1 cellular context compared by ENCODE assay signal in the genomic region with DNA sequence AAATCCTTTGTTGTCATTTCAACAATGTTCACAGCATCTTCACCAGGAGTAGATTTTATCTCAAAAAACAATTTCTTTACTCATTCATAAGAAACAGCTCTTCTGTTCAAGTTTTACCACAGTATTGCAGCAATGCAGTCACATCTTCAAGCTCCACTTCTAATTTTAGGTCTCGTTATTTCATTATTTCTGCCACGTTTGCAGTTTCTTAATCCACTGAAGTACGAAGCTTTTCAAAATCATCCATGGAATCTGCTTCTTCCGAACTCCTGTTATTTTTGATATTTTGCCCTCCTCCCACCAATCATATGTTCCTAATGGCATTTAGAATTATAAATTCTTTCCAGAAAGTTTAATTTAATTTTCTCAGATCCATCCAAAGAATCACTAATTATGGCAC.
TF ChIP-seq lines count a peak whose summit lies in the region.

No MANE protein-coding gene starts in this region.

TF ChIP-seq in GM23338, 12 proteins besides CTCF, POLR2A, EP300 and RAD21 (continued from another document):
- TF ChIP-seq, protein P1, sequence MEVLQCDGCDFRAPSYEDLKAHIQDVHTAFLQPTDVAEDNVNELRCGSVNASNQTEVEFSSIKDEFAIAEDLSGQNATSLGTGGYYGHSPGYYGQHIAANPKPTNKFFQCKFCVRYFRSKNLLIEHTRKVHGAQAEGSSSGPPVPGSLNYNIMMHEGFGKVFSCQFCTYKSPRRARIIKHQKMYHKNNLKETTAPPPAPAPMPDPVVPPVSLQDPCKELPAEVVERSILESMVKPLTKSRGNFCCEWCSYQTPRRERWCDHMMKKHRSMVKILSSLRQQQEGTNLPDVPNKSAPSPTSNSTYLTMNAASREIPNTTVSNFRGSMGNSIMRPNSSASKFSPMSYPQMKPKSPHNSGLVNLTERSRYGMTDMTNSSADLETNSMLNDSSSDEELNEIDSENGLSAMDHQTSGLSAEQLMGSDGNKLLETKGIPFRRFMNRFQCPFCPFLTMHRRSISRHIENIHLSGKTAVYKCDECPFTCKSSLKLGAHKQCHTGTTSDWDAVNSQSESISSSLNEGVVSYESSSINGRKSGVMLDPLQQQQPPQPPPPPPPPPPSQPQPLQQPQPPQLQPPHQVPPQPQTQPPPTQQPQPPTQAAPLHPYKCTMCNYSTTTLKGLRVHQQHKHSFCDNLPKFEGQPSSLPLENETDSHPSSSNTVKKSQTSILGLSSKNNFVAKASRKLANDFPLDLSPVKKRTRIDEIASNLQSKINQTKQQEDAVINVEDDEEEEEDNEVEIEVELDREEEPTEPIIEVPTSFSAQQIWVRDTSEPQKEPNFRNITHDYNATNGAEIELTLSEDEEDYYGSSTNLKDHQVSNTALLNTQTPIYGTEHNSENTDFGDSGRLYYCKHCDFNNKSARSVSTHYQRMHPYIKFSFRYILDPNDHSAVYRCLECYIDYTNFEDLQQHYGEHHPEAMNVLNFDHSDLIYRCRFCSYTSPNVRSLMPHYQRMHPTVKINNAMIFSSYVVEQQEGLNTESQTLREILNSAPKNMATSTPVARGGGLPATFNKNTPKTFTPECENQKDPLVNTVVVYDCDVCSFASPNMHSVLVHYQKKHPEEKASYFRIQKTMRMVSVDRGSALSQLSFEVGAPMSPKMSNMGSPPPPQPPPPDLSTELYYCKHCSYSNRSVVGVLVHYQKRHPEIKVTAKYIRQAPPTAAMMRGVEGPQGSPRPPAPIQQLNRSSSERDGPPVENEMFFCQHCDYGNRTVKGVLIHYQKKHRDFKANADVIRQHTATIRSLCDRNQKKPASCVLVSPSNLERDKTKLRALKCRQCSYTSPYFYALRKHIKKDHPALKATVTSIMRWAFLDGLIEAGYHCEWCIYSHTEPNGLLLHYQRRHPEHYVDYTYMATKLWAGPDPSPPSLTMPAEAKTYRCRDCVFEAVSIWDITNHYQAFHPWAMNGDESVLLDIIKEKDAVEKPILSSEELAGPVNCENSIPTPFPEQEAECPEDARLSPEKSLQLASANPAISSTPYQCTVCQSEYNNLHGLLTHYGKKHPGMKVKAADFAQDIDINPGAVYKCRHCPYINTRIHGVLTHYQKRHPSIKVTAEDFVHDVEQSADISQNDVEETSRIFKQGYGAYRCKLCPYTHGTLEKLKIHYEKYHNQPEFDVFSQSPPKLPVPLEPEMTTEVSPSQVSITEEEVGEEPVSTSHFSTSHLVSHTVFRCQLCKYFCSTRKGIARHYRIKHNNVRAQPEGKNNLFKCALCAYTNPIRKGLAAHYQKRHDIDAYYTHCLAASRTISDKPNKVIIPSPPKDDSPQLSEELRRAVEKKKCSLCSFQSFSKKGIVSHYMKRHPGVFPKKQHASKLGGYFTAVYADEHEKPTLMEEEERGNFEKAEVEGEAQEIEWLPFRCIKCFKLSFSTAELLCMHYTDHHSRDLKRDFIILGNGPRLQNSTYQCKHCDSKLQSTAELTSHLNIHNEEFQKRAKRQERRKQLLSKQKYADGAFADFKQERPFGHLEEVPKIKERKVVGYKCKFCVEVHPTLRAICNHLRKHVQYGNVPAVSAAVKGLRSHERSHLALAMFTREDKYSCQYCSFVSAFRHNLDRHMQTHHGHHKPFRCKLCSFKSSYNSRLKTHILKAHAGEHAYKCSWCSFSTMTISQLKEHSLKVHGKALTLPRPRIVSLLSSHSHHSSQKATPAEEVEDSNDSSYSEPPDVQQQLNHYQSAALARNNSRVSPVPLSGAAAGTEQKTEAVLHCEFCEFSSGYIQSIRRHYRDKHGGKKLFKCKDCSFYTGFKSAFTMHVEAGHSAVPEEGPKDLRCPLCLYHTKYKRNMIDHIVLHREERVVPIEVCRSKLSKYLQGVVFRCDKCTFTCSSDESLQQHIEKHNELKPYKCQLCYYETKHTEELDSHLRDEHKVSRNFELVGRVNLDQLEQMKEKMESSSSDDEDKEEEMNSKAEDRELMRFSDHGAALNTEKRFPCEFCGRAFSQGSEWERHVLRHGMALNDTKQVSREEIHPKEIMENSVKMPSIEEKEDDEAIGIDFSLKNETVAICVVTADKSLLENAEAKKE (CRISPR knock-in tag; IDR thresholded peaks at IDR 0.05) = no peak
- TF ChIP-seq, protein P2, sequence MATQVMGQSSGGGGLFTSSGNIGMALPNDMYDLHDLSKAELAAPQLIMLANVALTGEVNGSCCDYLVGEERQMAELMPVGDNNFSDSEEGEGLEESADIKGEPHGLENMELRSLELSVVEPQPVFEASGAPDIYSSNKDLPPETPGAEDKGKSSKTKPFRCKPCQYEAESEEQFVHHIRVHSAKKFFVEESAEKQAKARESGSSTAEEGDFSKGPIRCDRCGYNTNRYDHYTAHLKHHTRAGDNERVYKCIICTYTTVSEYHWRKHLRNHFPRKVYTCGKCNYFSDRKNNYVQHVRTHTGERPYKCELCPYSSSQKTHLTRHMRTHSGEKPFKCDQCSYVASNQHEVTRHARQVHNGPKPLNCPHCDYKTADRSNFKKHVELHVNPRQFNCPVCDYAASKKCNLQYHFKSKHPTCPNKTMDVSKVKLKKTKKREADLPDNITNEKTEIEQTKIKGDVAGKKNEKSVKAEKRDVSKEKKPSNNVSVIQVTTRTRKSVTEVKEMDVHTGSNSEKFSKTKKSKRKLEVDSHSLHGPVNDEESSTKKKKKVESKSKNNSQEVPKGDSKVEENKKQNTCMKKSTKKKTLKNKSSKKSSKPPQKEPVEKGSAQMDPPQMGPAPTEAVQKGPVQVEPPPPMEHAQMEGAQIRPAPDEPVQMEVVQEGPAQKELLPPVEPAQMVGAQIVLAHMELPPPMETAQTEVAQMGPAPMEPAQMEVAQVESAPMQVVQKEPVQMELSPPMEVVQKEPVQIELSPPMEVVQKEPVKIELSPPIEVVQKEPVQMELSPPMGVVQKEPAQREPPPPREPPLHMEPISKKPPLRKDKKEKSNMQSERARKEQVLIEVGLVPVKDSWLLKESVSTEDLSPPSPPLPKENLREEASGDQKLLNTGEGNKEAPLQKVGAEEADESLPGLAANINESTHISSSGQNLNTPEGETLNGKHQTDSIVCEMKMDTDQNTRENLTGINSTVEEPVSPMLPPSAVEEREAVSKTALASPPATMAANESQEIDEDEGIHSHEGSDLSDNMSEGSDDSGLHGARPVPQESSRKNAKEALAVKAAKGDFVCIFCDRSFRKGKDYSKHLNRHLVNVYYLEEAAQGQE (IDR thresholded peaks at IDR 0.05; ENCODE audit: unreplicated experiment) = no peak
- TF ChIP-seq ZNF331 (CRISPR knock-in tag; IDR thresholded peaks at IDR 0.05; ENCODE audit: low read depth) = no peak
